In genomic region chr11:35688023-35688422, GRCh38 we compare ENCODE assay signal across 2 cellular contexts.
TF ChIP-seq lines count a peak whose summit lies in the region.

No MANE protein-coding gene starts in this region.

TF ChIP-seq in IMR-90, 13 proteins besides CTCF, POLR2A, EP300 and RAD21 (continued from another document):
- TF ChIP-seq CEBPB (IDR thresholded peaks at IDR 0.05; ENCODE audit: low read depth, low read length) (peak; percentile 4; the same call in 1 of the 2 replicates), ELK1 (IDR thresholded peaks at IDR 0.05; ENCODE audit: borderline replicate concordance, low read depth, low read length) (no peak), MAZ (IDR thresholded peaks at IDR 0.05; ENCODE audit: borderline replicate concordance, low read depth, low read length) (no peak), NFE2L2 (IDR thresholded peaks at IDR 0.05; ENCODE audit: low read depth, low read length) (no peak), BHLHE40 (IDR thresholded peaks at IDR 0.05; ENCODE audit: low read depth, low read length) (no peak), RCOR1 (IDR thresholded peaks at IDR 0.05; ENCODE audit: insufficient replicate concordance, low read length) (no peak), SMC3 (IDR thresholded peaks at IDR 0.05; ENCODE audit: low read depth, low read length) (no peak), MXI1 (IDR thresholded peaks at IDR 0.05; ENCODE audit: borderline replicate concordance, low read depth, low read length) (no peak)

TF ChIP-seq in endothelial cell of umbilical vein, 7 proteins besides CTCF, POLR2A, EP300 and RAD21:
- TF ChIP-seq JUN (IDR thresholded peaks at IDR 0.05; ENCODE audit: borderline replicate concordance, insufficient read depth, insufficient read length, low read depth) (no peak), GATA2 (IDR thresholded peaks at IDR 0.05; ENCODE audit: insufficient read depth, insufficient read length, low read depth, low read length) (peak; percentile 72), FOS (IDR thresholded peaks at IDR 0.05; ENCODE audit: borderline replicate concordance, insufficient read depth, low read length) (peak; percentile 79)
- TF ChIP-seq, protein P1, sequence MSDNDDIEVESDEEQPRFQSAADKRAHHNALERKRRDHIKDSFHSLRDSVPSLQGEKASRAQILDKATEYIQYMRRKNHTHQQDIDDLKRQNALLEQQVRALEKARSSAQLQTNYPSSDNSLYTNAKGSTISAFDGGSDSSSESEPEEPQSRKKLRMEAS (IDR thresholded peaks at IDR 0.05; ENCODE audit: insufficient read depth, insufficient read length), result no peak
